Comparison of ENCODE assay signal across 9 cellular contexts in genomic region chr10:20004087-20004523, GRCh38.
DNase-seq lines count a peak whose midpoint lies in the region; ATAC-seq and TF ChIP-seq lines count a peak whose summit lies in the region.
"Had no signal": no experiment of that assay in that cellular context is flagged by ENCODE, and none has a peak within 500 bp of the region (broad histone marks: within the 10 kb centered on the region; RNA-seq: fewer than 3 reads in every experiment).

No MANE protein-coding gene starts in this region.

- H3K4me3 ChIP-seq in AG04450 (ENCODE audit: low read depth, low read length) (no peak overlapping the region), skeletal muscle cell (ENCODE audit: low read depth, low read length) (no peak overlapping the region), mucosa of descending colon (no peak overlapping the region)

- H3K27ac ChIP-seq in AG04450 (ENCODE audit: low read depth, low read length) (peak overlapping the region; percentile 77), epithelial cell of prostate (peak overlapping the region; percentile 5)

- no peaks in the 10 kb centered on the region for H3K4me1 Mint-ChIP-seq in stimulated activated naive CD8-positive, alpha-beta T cell treated with anti-CD3 and anti-CD28 coated beads, Interleukin-15, amount 100 ng/mL, for 72 hours
- H3K4me1 Mint-ChIP-seq: CD4-positive, CD25-positive, alpha-beta regulatory T cell had no signal

- no peaks in the 10 kb centered on the region for H3K27me3 Mint-ChIP-seq in stimulated activated naive CD8-positive, alpha-beta T cell treated with anti-CD3 and anti-CD28 coated beads, Interleukin-15, amount 100 ng/mL, for 72 hours
- H3K27me3 Mint-ChIP-seq: CD4-positive, CD25-positive, alpha-beta regulatory T cell had no signal

- intact Hi-C loops in mucosa of descending colon (cut with DNase I, micrococcal nuclease), result no loop called here

- POLR2A ChIA-PET in AG04450 (lab: Yijun Ruan, JAX), result interaction anchor here (1.0 kb wide), 1 partner anchor 73 kb away, joined by 4 read pairs; no protein-coding TSS in a partner anchor

- DNase-seq in AG04450 (ENCODE audit: low read depth, low spot score) (no peak), Kasumi-1 (lab: John Stamatoyannopoulos, UW) (peak; percentile 60 to 61), epithelial cell of prostate (ENCODE audit: low read depth, low spot score) (no peak), skeletal muscle cell (ENCODE audit: low read depth) (peak; percentile 38), inferior parietal cortex (ENCODE audit: extremely low spot score) (no peak), mucosa of descending colon (no peak)
- no peak for DNase-seq in stimulated activated naive CD8-positive, alpha-beta T cell treated with anti-CD3 and anti-CD28 coated beads, Interleukin-15, amount 100 ng/mL, for 72 hours
- DNase-seq: CD4-positive, CD25-positive, alpha-beta regulatory T cell had no signal

- H3K36me3 ChIP-seq in mucosa of descending colon (ENCODE audit: low read depth), result no peaks in the 10 kb centered on the region

- H3K4me1 ChIP-seq in mucosa of descending colon (ENCODE audit: low read depth), result no peaks in the 10 kb centered on the region

- no peak overlapping the region for H3K27ac Mint-ChIP-seq in stimulated activated naive CD8-positive, alpha-beta T cell treated with anti-CD3 and anti-CD28 coated beads, Interleukin-15, amount 100 ng/mL, for 72 hours

- no peak overlapping the region for H3K4me3 Mint-ChIP-seq in stimulated activated naive CD8-positive, alpha-beta T cell treated with anti-CD3 and anti-CD28 coated beads, Interleukin-15, amount 100 ng/mL, for 72 hours
- H3K4me3 Mint-ChIP-seq: CD4-positive, CD25-positive, alpha-beta regulatory T cell had no signal

- no peaks in the 10 kb centered on the region for H3K9me3 ChIP-seq in AG04450 (ENCODE audit: control insufficient read depth, insufficient read depth, low read length)
- H3K9me3 ChIP-seq in mucosa of descending colon, result no peaks in the 10 kb centered on the region

- TF ChIP-seq CTCF in AG04450 (IDR thresholded peaks at IDR 0.05; ENCODE audit: low read depth, low read length) (no peak), mucosa of descending colon (IDR thresholded peaks at IDR 0.05) (no peak)

- CTCF ChIA-PET in AG04450 (lab: Charles Lee), result no interaction called here

- H3K9me3 Mint-ChIP-seq in stimulated activated naive CD8-positive, alpha-beta T cell treated with anti-CD3 and anti-CD28 coated beads, Interleukin-15, amount 100 ng/mL, for 72 hours, result peaks cover 6 to 7% of the 10 kb centered on the region in 2 donors

- no peaks in the 10 kb centered on the region for H3K27me3 ChIP-seq in AG04450 (ENCODE audit: control insufficient read depth, insufficient read depth, low read length)

- peak; percentile 43 for ATAC-seq in GM21528 (IDR thresholded peaks at IDR 0.05; ENCODE audit: low FRiP score, unreplicated experiment)
- ATAC-seq in stimulated activated naive CD8-positive, alpha-beta T cell treated with anti-CD3 and anti-CD28 coated beads, Interleukin-15, amount 100 ng/mL, for 72 hours, result no peak
- no peak for ATAC-seq in mucosa of descending colon

Comparison
In these comparisons a context has a peak if more than half of its experiments do, and no peak if none do; other contexts are left out.
1. DNase-seq: peak in Kasumi-1 (2 of 2) and skeletal muscle cell (single experiment); none in AG04450 (single experiment), epithelial cell of prostate (single experiment), stimulated activated naive CD8-positive, alpha-beta T cell treated with anti-CD3 and anti-CD28 coated beads, Interleukin-15, amount 100 ng/mL, for 72 hours (0 of 2), inferior parietal cortex (single experiment) and mucosa of descending colon (0 of 3).